Comparison of ENCODE assay signal across 1 cellular context in the genomic region with DNA sequence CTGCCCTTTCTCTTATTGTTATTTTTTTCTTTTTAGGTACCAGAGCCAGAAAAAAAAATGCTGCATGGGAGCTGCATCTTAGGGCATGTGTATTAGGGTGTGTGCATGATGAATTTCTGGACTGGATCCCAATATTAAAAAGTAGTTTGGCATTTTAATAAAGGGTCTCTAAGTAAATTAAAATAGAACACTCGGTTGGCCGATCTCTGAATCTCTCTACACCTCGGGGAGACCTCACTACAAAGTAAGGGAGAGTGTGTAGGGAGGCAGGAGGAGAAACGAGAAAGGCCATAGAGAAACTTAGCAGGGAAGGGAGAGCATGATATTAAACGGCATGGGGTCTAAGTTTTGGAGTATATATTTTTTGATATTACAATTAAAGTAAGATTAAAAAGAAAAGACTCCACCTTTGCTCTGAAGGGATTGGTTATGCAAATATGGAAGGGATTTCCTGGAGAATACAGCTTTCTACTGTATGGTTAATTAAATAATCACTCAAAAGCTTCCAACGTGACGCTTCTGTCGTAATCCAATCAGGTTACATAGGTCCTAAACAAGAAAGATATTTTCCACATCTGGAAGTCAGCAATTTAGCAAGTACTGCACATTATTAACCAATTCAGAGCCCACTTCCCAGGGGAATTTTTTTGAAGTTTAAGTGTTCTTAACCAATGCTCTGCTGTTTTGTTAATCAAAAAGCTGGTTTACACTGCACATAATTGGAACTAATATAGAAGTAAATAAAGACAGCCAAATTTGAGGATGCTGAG.
TF ChIP-seq lines count a peak whose summit lies in the region.

No MANE protein-coding gene starts in this region.

TF ChIP-seq in WTC11, 78 proteins besides CTCF, POLR2A, EP300 and RAD21 (continued from another document):
- TF ChIP-seq, protein P1, sequence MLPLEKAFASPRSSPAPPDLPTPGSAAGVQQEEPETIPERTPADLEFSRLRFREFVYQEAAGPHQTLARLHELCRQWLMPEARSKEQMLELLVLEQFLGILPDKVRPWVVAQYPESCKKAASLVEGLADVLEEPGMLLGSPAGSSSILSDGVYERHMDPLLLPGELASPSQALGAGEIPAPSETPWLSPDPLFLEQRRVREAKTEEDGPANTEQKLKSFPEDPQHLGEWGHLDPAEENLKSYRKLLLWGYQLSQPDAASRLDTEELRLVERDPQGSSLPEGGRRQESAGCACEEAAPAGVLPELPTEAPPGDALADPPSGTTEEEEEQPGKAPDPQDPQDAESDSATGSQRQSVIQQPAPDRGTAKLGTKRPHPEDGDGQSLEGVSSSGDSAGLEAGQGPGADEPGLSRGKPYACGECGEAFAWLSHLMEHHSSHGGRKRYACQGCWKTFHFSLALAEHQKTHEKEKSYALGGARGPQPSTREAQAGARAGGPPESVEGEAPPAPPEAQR (CRISPR knock-in tag; IDR thresholded peaks at IDR 0.05), result no peak
- TF ChIP-seq ZNF263 (CRISPR knock-in tag; IDR thresholded peaks at IDR 0.05; ENCODE audit: low read depth), result no peak
- no peak for TF ChIP-seq SMAD4 (CRISPR knock-in tag; IDR thresholded peaks at IDR 0.05)
- no peak for TF ChIP-seq TP53 (CRISPR knock-in tag; IDR thresholded peaks at IDR 0.05)
- TF ChIP-seq ZNF219 (CRISPR knock-in tag; IDR thresholded peaks at IDR 0.05; ENCODE audit: borderline replicate concordance), result no peak
